ENCODE assay signal across 24 cellular contexts in genomic region chr12:121815221-121815620, GRCh38. TPM values are rescaled to one million over a fixed set of nuclear protein-coding genes. Genes with fewer than 3 reads are reported as not detected.
"Had no signal": no experiment of that assay in that cellular context is flagged by ENCODE, and none has a peak within 500 bp of the region (broad histone marks: within the 10 kb centered on the region; RNA-seq: fewer than 3 reads in every experiment).

No MANE protein-coding gene starts in this region.

- H3K27me3 Mint-ChIP-seq: dendritic cell treated with granulocyte-macrophage colony-stimulating factor and Interleukin-4, amounts not matched to agents 40 ng/mL and 50 ng/mL, for 4 days; stimulated activated naive CD8-positive, alpha-beta T cell treated with anti-CD3 and anti-CD28 coated beads, Interleukin-15, amount 100 ng/mL, for 72 hours had no signal

- H3K27ac Mint-ChIP-seq: dendritic cell treated with granulocyte-macrophage colony-stimulating factor and Interleukin-4, amounts not matched to agents 40 ng/mL and 50 ng/mL, for 4 days; mesothelial cell of epicardium had no signal

- H3K4me3 Mint-ChIP-seq: dendritic cell treated with granulocyte-macrophage colony-stimulating factor and Interleukin-4, amounts not matched to agents 40 ng/mL and 50 ng/mL, for 4 days; mesothelial cell of epicardium had no signal

- H3K9me3 Mint-ChIP-seq: activated naive CD4-positive, alpha-beta T cell treated with anti-CD3 and anti-CD28 coated beads, Interleukin-2, amount 50 U/mL, for 72 hours; dendritic cell treated with granulocyte-macrophage colony-stimulating factor and Interleukin-4, amounts not matched to agents 40 ng/mL and 50 ng/mL, for 4 days; mesothelial cell of epicardium; stimulated activated naive CD8-positive, alpha-beta T cell treated with anti-CD3 and anti-CD28 coated beads, Interleukin-15, amount 100 ng/mL, for 72 hours had no signal

- H3K9me3 ChIP-seq: gastrocnemius medialis, psoas muscle, suprapubic skin, transverse colon had no signal

- H3K27me3 ChIP-seq: gastrocnemius medialis, suprapubic skin, transverse colon had no signal

- DNase-seq: activated effector memory CD4-positive, alpha-beta T cell treated with anti-CD3 and anti-CD28 coated beads, Interleukin-2, amount 50 U/mL, for 16 hours; amniotic stem cell; effector CD8-positive, alpha-beta T cell; gastrocnemius medialis; head of caudate nucleus; stimulated activated CD4-positive, alpha-beta T cell treated with anti-CD3 and anti-CD28 coated beads, Interleukin-2, amount 100 ng/mL, for 48 hours; stimulated activated naive CD8-positive, alpha-beta T cell treated with anti-CD3 and anti-CD28 coated beads, Interleukin-15, amount 100 ng/mL, for 72 hours; transverse colon had no signal

- H3K4me3 ChIP-seq: gastrocnemius medialis, psoas muscle, SK-N-MC, suprapubic skin, transverse colon had no signal

- ATAC-seq: activated CD4-positive, CD25-positive, alpha-beta regulatory T cell treated with anti-CD3 and anti-CD28 coated beads, Interleukin-2, amount 50 U/mL, for 24 hours; activated naive CD4-positive, alpha-beta T cell treated with anti-CD3 and anti-CD28 coated beads, Interleukin-2, amount 50 U/mL, for 72 hours; esophagus mucosa; gastrocnemius medialis; left lobe of liver; psoas muscle; right cardiac atrium; stimulated activated naive CD8-positive, alpha-beta T cell treated with anti-CD3 and anti-CD28 coated beads, Interleukin-15, amount 100 ng/mL, for 72 hours had no signal

- H3K27ac ChIP-seq: gastrocnemius medialis, psoas muscle, SK-N-MC, suprapubic skin, transverse colon had no signal

RNA-seq across cellular contexts. Expression of gene HPD, which starts 43.4 kb away (rescaled TPM):
- total RNA-seq: cerebellum, lung microvascular endothelial cell, osteocyte, skeletal muscle tissue had no signal
- polyA plus RNA-seq: keratinocyte, neural cell had no signal
